1 cellular context compared by ENCODE assay signal in the genomic region with DNA sequence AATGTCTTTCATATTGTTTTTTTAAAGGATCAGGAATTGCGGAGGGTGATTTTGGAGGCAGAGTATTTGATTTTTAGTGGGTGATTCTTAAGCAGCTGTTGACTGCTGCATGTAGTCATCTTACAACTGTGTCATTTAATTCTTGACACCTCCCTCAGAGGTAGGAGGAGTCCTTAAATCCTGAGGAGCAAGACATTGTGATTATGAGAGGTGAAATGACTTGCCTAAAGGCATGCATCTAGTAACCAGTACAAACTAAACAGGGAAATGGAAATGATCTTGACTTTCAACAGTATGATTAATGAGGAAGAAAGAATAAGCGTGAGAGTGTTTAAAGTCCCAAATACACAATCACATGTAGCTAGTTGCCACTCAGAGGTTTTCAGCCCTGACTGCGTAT.
TF ChIP-seq lines count a peak whose summit lies in the region.

No MANE protein-coding gene starts in this region.

TF ChIP-seq in H1, 55 proteins besides CTCF, POLR2A, EP300 and RAD21:
- TF ChIP-seq CREB1 (IDR thresholded peaks at IDR 0.05) (no peak), RXRA (IDR thresholded peaks at IDR 0.05; ENCODE audit: insufficient read depth, low read depth, low read length) (no peak), RFX5 (IDR thresholded peaks at IDR 0.05; ENCODE audit: borderline replicate concordance, low read depth, low read length) (no peak), TBP (IDR thresholded peaks at IDR 0.05; ENCODE audit: low read depth, low read length) (no peak), KDM1A (IDR thresholded peaks at IDR 0.05; ENCODE audit: borderline replicate concordance, low read length) (no peak), TCF12 (IDR thresholded peaks at IDR 0.05; ENCODE audit: low read depth, low read length) (no peak), KDM4A (IDR thresholded peaks at IDR 0.05; ENCODE audit: low read depth, low read length, severe bottlenecking) (no peak)
